In the genomic region with DNA sequence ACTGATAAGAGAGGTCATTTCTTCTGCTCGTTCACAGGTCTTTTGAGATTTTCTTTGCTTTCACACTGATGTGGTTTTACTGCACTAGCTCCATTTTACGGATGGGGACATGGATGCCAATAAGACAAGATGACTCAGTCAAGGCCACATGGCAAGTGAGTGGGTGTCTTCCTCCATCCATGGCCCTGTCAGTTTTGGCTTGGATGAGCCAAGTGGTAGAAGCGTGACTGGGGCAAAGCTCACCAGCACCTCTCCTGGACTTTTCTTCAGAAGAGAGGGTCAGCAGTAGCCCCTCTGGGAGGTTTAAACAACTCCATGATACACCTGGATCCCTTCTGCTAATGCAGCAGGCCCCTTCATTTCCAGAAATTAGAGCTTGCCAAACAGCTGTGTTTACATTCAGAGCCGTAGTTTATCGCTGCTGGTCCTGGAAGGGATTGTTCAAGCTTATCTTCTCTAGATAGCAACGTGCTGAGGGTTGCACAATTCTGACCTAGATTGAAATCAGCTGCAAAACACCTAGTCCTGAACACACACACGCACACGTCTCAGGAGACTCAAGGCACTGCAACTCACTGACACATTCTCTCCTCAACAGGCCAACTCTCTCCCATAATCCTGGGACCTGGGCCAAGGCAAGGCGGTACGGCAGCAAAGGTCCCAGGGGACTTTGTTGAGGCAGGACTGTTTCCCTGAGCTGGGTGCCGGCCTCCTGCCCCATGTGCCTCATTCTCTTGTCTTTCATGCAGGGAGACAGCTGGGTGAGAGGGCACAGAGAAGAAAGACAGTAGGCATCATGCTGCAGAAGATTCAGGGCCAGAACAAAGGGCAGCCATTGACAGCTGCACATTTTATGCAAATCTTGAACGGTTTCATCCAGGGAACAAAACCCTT, we compare ENCODE assay signal across 8 cellular contexts. TPM values are rescaled to one million over a fixed set of nuclear protein-coding genes. Genes with fewer than 3 reads are reported as not detected.
DNase-seq lines count a peak whose midpoint lies in the region; ATAC-seq and TF ChIP-seq lines count a peak whose summit lies in the region.

No MANE protein-coding gene starts in this region.

- no peak overlapping the region for H3K27ac Mint-ChIP-seq in GM23338

- no peak overlapping the region for H4K8ac ChIP-seq in neuronal stem cell (ENCODE audit: low read depth, low read length)

- H3K4me3 ChIP-seq in dorsolateral prefrontal cortex (peak overlapping the region in 1 of 59 donors; percentile 29), neuronal stem cell (ENCODE audit: low read length in 2 of 2) (no peak overlapping the region), GM23338 (no peak overlapping the region)

- DNase-seq in DMS53 (lab: John Stamatoyannopoulos, UW) (peak; percentile 60), NCI-H774 (lab: John Stamatoyannopoulos, UW) (peak; percentile 4), dorsolateral prefrontal cortex (peak in 3 of 10 donors; percentile 55 to 64 (median 63)), neuronal stem cell (ENCODE audit: low spot score) (no peak), HPDE6-E6E7 (ENCODE audit: extremely low spot score) (no peak), GM23338 (ENCODE audit: low spot score) (no peak), KG1 (lab: John Stamatoyannopoulos, UW) (no peak)

- intact Hi-C loops in dorsolateral prefrontal cortex (cut with DNase I) = no loop called here

- no peak overlapping the region for H2BK15ac ChIP-seq in neuronal stem cell (ENCODE audit: low read length)

- no peak overlapping the region for H3K4ac ChIP-seq in neuronal stem cell (ENCODE audit: low read length)

- no peaks in the 10 kb centered on the region for H3K79me2 ChIP-seq in GM23338 (replicated peaks; ENCODE audit: insufficient read depth)

- H2BK120ac ChIP-seq in neuronal stem cell (ENCODE audit: low read depth, low read length) = no peak overlapping the region

- H3K18ac ChIP-seq in neuronal stem cell (ENCODE audit: low read length) = peak overlapping the region; percentile 66

- H3K27me3 Mint-ChIP-seq in GM23338 (ENCODE audit: insufficient read depth, low read depth, poor library complexity) = peaks cover 2% of the 10 kb centered on the region

- H3K36me3 ChIP-seq in neuronal stem cell (replicated peaks in 1 of 2; ENCODE audit: control insufficient read depth in 2 of 2, insufficient read depth in 2 of 2, low read length in 2 of 2) (no peaks in the 10 kb centered on the region), GM23338 (ENCODE audit: insufficient read depth) (no peaks in the 10 kb centered on the region)

- no peak overlapping the region for H2AK5ac ChIP-seq in neuronal stem cell (ENCODE audit: low read depth, low read length)

- H3F3A ChIP-seq in GM23338 (replicated peaks; ENCODE audit: low read depth) = no peaks in the 10 kb centered on the region

- H2BK12ac ChIP-seq in neuronal stem cell (ENCODE audit: low read length) = peak overlapping the region; percentile 51

- no peaks in the 10 kb centered on the region for H3K27me3 ChIP-seq in dorsolateral prefrontal cortex
- no peaks in the 10 kb centered on the region for H3K27me3 ChIP-seq in neuronal stem cell (ENCODE audit: control insufficient read depth in 3 of 3, insufficient read depth in 3 of 3, low read depth in 1 of 3, low read length in 3 of 3)
- no peaks in the 10 kb centered on the region for H3K27me3 ChIP-seq in GM23338 (ENCODE audit: insufficient read depth)

- H3K4me1 Mint-ChIP-seq in GM23338 = no peaks in the 10 kb centered on the region

- H3K14ac ChIP-seq in neuronal stem cell (ENCODE audit: low read length) = no peak overlapping the region

- TF ChIP-seq CTCF in dorsolateral prefrontal cortex (IDR thresholded peaks at IDR 0.05 in 54 of 56, conservative IDR thresholded peaks at IDR 0.05 in 2 of 56; ENCODE audit: low read depth in 1 of 56, partially characterized antibody in 56 of 56) = peak in 1 of 56 donors; percentile 21
- no peak for TF ChIP-seq CTCF in GM23338 (conservative IDR thresholded peaks at IDR 0.05; ENCODE audit: low read depth in 2 of 2)

- H4K20me1 ChIP-seq in GM23338 (replicated peaks; ENCODE audit: insufficient read depth) = no peaks in the 10 kb centered on the region

- H4K91ac ChIP-seq in neuronal stem cell (ENCODE audit: low read depth, low read length, poor library complexity) = no peak overlapping the region

- H3K9me2 ChIP-seq in GM23338 (ENCODE audit: insufficient read depth) = peaks cover 5% of the 10 kb centered on the region

- H3K4me2 ChIP-seq in neuronal stem cell (ENCODE audit: insufficient read depth, low read length, poor library complexity, severe bottlenecking) (no peak overlapping the region), GM23338 (no peak overlapping the region)

- no CpG with 5 or more reads among the region's 12 CpGs for WGBS in neuronal stem cell (ENCODE audit: extremely low coverage in 2 of 2, insufficient read length in 2 of 2, insufficient replicate concordance in 1 of 2), 2 donors

- H3K79me1 ChIP-seq in neuronal stem cell (ENCODE audit: low read depth, low read length) = no peaks in the 10 kb centered on the region

- no peak overlapping the region for H3K9ac ChIP-seq in neuronal stem cell (ENCODE audit: low read depth, low read length, poor library complexity)

- no peaks in the 10 kb centered on the region for H3K9me3 Mint-ChIP-seq in GM23338

- H3K23ac ChIP-seq in neuronal stem cell (ENCODE audit: low read depth, low read length, poor library complexity) = no peak overlapping the region

- peak; percentile 25 for ATAC-seq in HG02798 (IDR thresholded peaks at IDR 0.05; ENCODE audit: poor library complexity, unreplicated experiment)
- ATAC-seq in GM23338 = no peak

- H3K4me3 Mint-ChIP-seq in GM23338 = no peak overlapping the region

- H3K27ac ChIP-seq in dorsolateral prefrontal cortex = peak overlapping the region in 58 of 59 donors; percentile 17 to 91 (median 74)
- no peak overlapping the region for H3K27ac ChIP-seq in neuronal stem cell (replicated peaks; ENCODE audit: low read length)
- no peak overlapping the region for H3K27ac ChIP-seq in GM23338 (ENCODE audit: low read depth)

- no peak overlapping the region for H2BK5ac ChIP-seq in neuronal stem cell (ENCODE audit: low read length)

- H3K4me1 ChIP-seq in neuronal stem cell (ENCODE audit: control insufficient read depth in 2 of 2, insufficient read depth in 1 of 2, low read depth in 1 of 2, low read length in 2 of 2) (peaks cover 4 to 9% of the 10 kb centered on the region in 2 donors), GM23338 (ENCODE audit: insufficient read depth) (no peaks in the 10 kb centered on the region)

- no peaks in the 10 kb centered on the region for H3K36me3 Mint-ChIP-seq in GM23338 (ENCODE audit: low read depth)

- H2AFZ ChIP-seq in neuronal stem cell (ENCODE audit: low read length) = peak overlapping the region; percentile 85
- no peak overlapping the region for H2AFZ ChIP-seq in GM23338

- H3K9me3 ChIP-seq in neuronal stem cell (replicated peaks in 1 of 2; ENCODE audit: control insufficient read depth in 2 of 2, insufficient read depth in 1 of 2, low read depth in 1 of 2, low read length in 2 of 2) = peaks cover 0 to 5% of the 10 kb centered on the region in 2 donors

TF ChIP-seq in GM23338, 12 proteins besides CTCF, POLR2A, EP300 and RAD21 (continues in another document):
- TF ChIP-seq JUNB (IDR thresholded peaks at IDR 0.05; ENCODE audit: unreplicated experiment) = no peak
- TF ChIP-seq, protein P1, sequence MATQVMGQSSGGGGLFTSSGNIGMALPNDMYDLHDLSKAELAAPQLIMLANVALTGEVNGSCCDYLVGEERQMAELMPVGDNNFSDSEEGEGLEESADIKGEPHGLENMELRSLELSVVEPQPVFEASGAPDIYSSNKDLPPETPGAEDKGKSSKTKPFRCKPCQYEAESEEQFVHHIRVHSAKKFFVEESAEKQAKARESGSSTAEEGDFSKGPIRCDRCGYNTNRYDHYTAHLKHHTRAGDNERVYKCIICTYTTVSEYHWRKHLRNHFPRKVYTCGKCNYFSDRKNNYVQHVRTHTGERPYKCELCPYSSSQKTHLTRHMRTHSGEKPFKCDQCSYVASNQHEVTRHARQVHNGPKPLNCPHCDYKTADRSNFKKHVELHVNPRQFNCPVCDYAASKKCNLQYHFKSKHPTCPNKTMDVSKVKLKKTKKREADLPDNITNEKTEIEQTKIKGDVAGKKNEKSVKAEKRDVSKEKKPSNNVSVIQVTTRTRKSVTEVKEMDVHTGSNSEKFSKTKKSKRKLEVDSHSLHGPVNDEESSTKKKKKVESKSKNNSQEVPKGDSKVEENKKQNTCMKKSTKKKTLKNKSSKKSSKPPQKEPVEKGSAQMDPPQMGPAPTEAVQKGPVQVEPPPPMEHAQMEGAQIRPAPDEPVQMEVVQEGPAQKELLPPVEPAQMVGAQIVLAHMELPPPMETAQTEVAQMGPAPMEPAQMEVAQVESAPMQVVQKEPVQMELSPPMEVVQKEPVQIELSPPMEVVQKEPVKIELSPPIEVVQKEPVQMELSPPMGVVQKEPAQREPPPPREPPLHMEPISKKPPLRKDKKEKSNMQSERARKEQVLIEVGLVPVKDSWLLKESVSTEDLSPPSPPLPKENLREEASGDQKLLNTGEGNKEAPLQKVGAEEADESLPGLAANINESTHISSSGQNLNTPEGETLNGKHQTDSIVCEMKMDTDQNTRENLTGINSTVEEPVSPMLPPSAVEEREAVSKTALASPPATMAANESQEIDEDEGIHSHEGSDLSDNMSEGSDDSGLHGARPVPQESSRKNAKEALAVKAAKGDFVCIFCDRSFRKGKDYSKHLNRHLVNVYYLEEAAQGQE (IDR thresholded peaks at IDR 0.05; ENCODE audit: unreplicated experiment) = no peak

RNA-seq across cellular contexts. Expression of gene PDCD4, which starts 14.2 kb away (rescaled TPM):
- 100 to 1,000 TPM in 2 of 120 experiments, 10 to 100 TPM in 118; 45.2 to 105 (median 67.9) TPM for total RNA-seq in dorsolateral prefrontal cortex
- 86.5 TPM for polyA plus RNA-seq in neuronal stem cell (2013, experiment 1 of 2)
- 87.2 TPM for polyA plus RNA-seq in neuronal stem cell (2013, experiment 2 of 2)
- 9.2 and 10.1 TPM in 2 replicates for total RNA-seq in GM23338 (2014; rRNA removed; shearing (Covaris generic))
- 13.7 and 18.0 TPM in 2 replicates for polyA plus RNA-seq in GM23338 (2016; fragmentation: Nextera tagmentation; extraction: Ambion mirVana)

Comparison
In these comparisons a context has a peak if more than half of its experiments do, and no peak if none do; other contexts are left out.
1. DNase-seq: peak in DMS53 (single experiment) and NCI-H774 (single experiment); none in neuronal stem cell (single experiment), HPDE6-E6E7 (single experiment), GM23338 (single experiment) and KG1 (single experiment).
2. H3K27ac ChIP-seq: peak in dorsolateral prefrontal cortex (58 of 59); none in neuronal stem cell (single experiment) and GM23338 (single experiment).